ENCODE assay signal across 9 cellular contexts in the genomic region with DNA sequence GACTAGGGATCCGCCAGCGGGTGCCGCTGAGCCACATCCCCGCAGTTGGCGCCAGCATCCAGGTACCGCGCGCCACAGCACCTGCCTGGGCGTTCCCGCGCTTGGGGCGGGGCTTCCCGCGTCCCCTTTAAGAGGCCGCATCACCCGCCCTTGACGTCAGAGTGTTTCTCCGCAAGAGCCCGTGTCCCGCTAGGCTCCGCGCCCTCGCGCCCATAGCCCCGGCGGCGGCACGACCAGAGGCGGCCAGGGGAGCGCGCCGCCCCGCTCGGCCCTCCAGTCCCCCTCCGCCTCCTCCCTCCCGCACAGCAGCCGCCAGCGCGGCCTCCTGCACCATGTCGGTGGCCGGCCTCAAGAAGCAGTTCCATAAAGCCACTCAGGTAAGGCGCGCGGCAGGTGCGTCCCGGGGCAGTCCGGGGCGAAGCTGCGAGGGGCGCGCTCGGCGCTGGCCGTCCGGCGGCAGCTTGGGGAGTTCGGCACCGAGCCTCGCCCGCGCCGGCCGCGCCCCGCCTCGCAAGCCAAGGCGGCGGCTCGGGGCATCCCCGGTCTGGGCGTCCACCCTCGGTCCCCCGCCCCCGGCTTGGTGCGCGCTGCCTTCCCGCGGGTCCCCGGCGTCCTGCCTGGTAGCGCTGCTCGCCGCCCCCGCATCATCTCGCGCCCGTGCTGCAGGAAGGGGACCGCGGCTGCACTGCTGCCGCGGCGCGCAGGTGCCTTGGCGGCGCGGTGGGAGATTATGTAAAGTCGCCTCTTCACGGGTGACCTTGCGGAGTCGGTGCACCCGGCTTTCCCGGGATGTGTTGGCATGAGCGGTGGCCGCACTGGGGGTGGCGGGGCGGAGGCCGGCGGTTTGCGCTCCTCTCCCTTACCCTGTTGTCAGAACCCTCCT. TPM values are rescaled to one million over a fixed set of nuclear protein-coding genes. Genes with fewer than 3 reads are reported as not detected.
A peak's percentile ranks its signal among the peaks of the same experiment; 100 is the strongest.
DNase-seq lines count a peak whose midpoint lies in the region; ATAC-seq and TF ChIP-seq lines count a peak whose summit lies in the region.
"Had no signal": no experiment of that assay in that cellular context is flagged by ENCODE, and none has a peak within 500 bp of the region (broad histone marks: within the 10 kb centered on the region; RNA-seq: fewer than 3 reads in every experiment).

A gene (plus strand): TSS at position 156 of the 883 bp plus-strand sequence.

- H3K4me3 ChIP-seq in NT2/D1 (ENCODE audit: insufficient read length, low read depth) (peak within 1 kb of the TSS; percentile 61), endocrine pancreas (ENCODE audit: control insufficient read depth, insufficient read depth, low read length) (peak within 1 kb of the TSS; percentile 98), tibial nerve (peak within 1 kb of the TSS; percentile 16 to 52 (median 24))
- H3K4me3 ChIP-seq: BLaER1 had no signal

- H3K27ac ChIP-seq in tibial nerve, result no peak within 1 kb of the TSS
- H3K27ac ChIP-seq: BLaER1 had no signal

- H3K4me3 Mint-ChIP-seq in activated CD4-positive, alpha-beta T cell treated with anti-CD3 and anti-CD28 coated beads for 36 hours, result no peak within 1 kb of the TSS
- H3K4me3 Mint-ChIP-seq in memory B cell, result peak within 1 kb of the TSS; percentile 44

- H3K4me1 ChIP-seq in NT2/D1 (ENCODE audit: insufficient read depth, insufficient read length), result no peaks in the 10 kb centered on the region
- peaks cover 16% of the 10 kb centered on the region for H3K4me1 ChIP-seq in endocrine pancreas (ENCODE audit: control insufficient read depth, insufficient read depth, low read length)
- peaks cover 0 to 16% (median 6%) of the 10 kb centered on the region in 4 donors for H3K4me1 ChIP-seq in tibial nerve
- H3K4me1 ChIP-seq: BLaER1 had no signal

- H3K36me3 ChIP-seq in NT2/D1 (ENCODE audit: insufficient read depth, insufficient read length, low read length), result no peaks in the 10 kb centered on the region
- no peaks in the 10 kb centered on the region for H3K36me3 ChIP-seq in endocrine pancreas (ENCODE audit: control insufficient read depth, insufficient read depth, low read length)
- H3K36me3 ChIP-seq in tibial nerve, result no peaks in the 10 kb centered on the region
- H3K36me3 ChIP-seq: BLaER1 had no signal

- no peak for TF ChIP-seq POLR2A in tibial nerve (IDR thresholded peaks at IDR 0.05)

- no peak for TF ChIP-seq EP300 in tibial nerve (IDR thresholded peaks at IDR 0.05)

- peaks cover 6% of the 10 kb centered on the region for H3K9me3 Mint-ChIP-seq in activated CD4-positive, alpha-beta T cell treated with anti-CD3 and anti-CD28 coated beads for 36 hours (ENCODE audit: low read depth)
- H3K9me3 Mint-ChIP-seq in memory B cell, result peaks cover 2% of the 10 kb centered on the region

- WGBS in tibial nerve, 2 donors, result 2% methylated on average over 38 of the region's 109 CpGs

- peaks cover 6% of the 10 kb centered on the region for H3K4me1 Mint-ChIP-seq in activated CD4-positive, alpha-beta T cell treated with anti-CD3 and anti-CD28 coated beads for 36 hours
- H3K4me1 Mint-ChIP-seq in memory B cell, result no peaks in the 10 kb centered on the region

- H3K9ac ChIP-seq in NT2/D1 (ENCODE audit: insufficient read length, low read depth) (peak within 1 kb of the TSS; percentile 67), endocrine pancreas (ENCODE audit: control insufficient read depth, insufficient read depth, low read length) (peak within 1 kb of the TSS; percentile 60)
- H3K9ac ChIP-seq: BLaER1 had no signal

- no peaks in the 10 kb centered on the region for H3K9me3 ChIP-seq in NT2/D1 (ENCODE audit: insufficient read depth, low read length)
- no peaks in the 10 kb centered on the region for H3K9me3 ChIP-seq in endocrine pancreas (ENCODE audit: control insufficient read depth, low read length)
- no peaks in the 10 kb centered on the region for H3K9me3 ChIP-seq in tibial nerve

- no peak for TF ChIP-seq CTCF in tibial nerve (IDR thresholded peaks at IDR 0.05)

- DNase-seq in activated CD4-positive, alpha-beta T cell treated with anti-CD3 and anti-CD28 coated beads for 36 hours, result peak; percentile 47
- no peak for DNase-seq in activated CD4-positive, alpha-beta T cell treated with anti-CD3 and anti-CD28 coated beads, Interleukin-2, amount 50 U/mL, for 4 hours
- peak; percentile 52 for DNase-seq in NT2/D1 (ENCODE audit: low read depth, low spot score)
- DNase-seq in memory B cell (ENCODE audit: low spot score in 2 of 2), result no peak
- no peak for DNase-seq in tibial nerve (ENCODE audit: low spot score in 2 of 2)
- no peak for DNase-seq in NK-92 treated with Interleukin-12 subunit alpha and Interleukin-12 subunit beta, amount 100 ng/mL, for 24 hours (lab: John Stamatoyannopoulos, UW)

- peaks cover 35% of the 10 kb centered on the region for H3K27me3 Mint-ChIP-seq in activated CD4-positive, alpha-beta T cell treated with anti-CD3 and anti-CD28 coated beads for 36 hours
- peaks cover 8% of the 10 kb centered on the region for H3K27me3 Mint-ChIP-seq in memory B cell

- CTCF ChIA-PET in activated CD4-positive, alpha-beta T cell treated with anti-CD3 and anti-CD28 coated beads for 36 hours (lab: Charles Lee), result no interaction called here

- H3K27me3 ChIP-seq in NT2/D1 (ENCODE audit: insufficient read depth, insufficient read length), result peaks cover 54% of the 10 kb centered on the region
- H3K27me3 ChIP-seq in endocrine pancreas (ENCODE audit: control insufficient read depth, insufficient read depth, low read length), result no peaks in the 10 kb centered on the region
- peaks cover 0 to 33% of the 10 kb centered on the region in 2 donors for H3K27me3 ChIP-seq in tibial nerve
- H3K27me3 ChIP-seq: BLaER1 had no signal

- peak; percentile 60 for ATAC-seq in activated CD4-positive, alpha-beta T cell treated with anti-CD3 and anti-CD28 coated beads for 36 hours
- ATAC-seq in HG03432 (IDR thresholded peaks at IDR 0.05; ENCODE audit: unreplicated experiment) (peak; percentile 61), memory B cell (ENCODE audit: low read depth) (no peak)

- no peak within 1 kb of the TSS for H3K27ac Mint-ChIP-seq in activated CD4-positive, alpha-beta T cell treated with anti-CD3 and anti-CD28 coated beads for 36 hours
- H3K27ac Mint-ChIP-seq in memory B cell, result no peak within 1 kb of the TSS

- intact Hi-C loops in activated CD4-positive, alpha-beta T cell treated with anti-CD3 and anti-CD28 coated beads for 36 hours (cut with DNase I, micrococcal nuclease), result no loop called here

- POLR2A ChIA-PET in activated CD4-positive, alpha-beta T cell treated with anti-CD3 and anti-CD28 coated beads for 36 hours (lab: Charles Lee), result no interaction called here

- no peaks in the 10 kb centered on the region for H3K36me3 Mint-ChIP-seq in activated CD4-positive, alpha-beta T cell treated with anti-CD3 and anti-CD28 coated beads for 36 hours (ENCODE audit: low read depth)
- no peaks in the 10 kb centered on the region for H3K36me3 Mint-ChIP-seq in memory B cell

RNA-seq across cellular contexts. Expression of the gene that starts here (rescaled TPM):
- total RNA-seq in activated CD4-positive, alpha-beta T cell treated with anti-CD3 and anti-CD28 coated beads for 36 hours, result not detected
- total RNA-seq in tibial nerve, result not detected

Comparison
In these comparisons a context has a peak if more than half of its experiments do, and no peak if none do; other contexts are left out.
1. Peak in DNase-seq and ATAC-seq in activated CD4-positive, alpha-beta T cell treated with anti-CD3 and anti-CD28 coated beads for 36 hours; RNA of the gene not detected or under 1 TPM.
2. H3K4me3 ChIP-seq: peak in every context shown above with its lines; median percentile 98 in endocrine pancreas; 61 in NT2/D1; 24 in tibial nerve.